ENCODE assay signal across 21 cellular contexts in the genomic region with DNA sequence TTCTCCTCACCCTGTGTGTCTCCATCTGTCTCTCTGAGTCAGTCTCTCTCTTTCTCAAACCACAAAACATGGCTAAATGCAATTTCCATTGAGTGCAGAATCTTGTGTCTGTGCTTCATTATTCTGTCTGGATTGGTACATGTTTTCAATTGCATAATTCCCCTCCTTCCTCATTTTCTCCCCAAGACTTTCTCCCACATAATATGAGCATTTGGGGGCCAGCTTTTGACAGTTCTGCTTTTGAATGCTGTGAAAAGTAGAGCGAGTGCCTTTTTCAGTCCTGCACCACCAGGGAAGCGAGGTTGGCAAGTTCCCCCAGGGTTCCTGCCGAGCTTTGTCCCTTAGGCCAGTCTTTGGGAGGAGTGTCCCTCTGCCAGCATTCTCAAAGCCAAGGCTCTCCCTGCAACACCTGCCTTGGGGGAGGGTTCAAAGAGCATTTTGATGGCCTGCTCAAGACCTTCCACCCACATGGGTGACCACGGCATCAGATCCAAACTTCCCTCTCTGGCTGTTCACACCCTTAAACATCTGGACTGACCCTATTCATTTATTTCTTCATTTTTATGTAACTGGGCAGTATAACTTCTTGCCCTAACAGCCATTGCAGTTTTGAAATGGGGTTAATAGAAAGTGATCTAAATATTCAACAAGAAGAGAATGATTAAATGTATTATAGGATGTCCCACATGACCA. TPM values are rescaled to one million over a fixed set of nuclear protein-coding genes. Genes with fewer than 3 reads are reported as not detected.
A peak's percentile ranks its signal among the peaks of the same experiment; 100 is the strongest.
DNase-seq lines count a peak whose midpoint lies in the region; ATAC-seq and TF ChIP-seq lines count a peak whose summit lies in the region.
"Had no signal": no experiment of that assay in that cellular context is flagged by ENCODE, and none has a peak within 500 bp of the region (broad histone marks: within the 10 kb centered on the region; RNA-seq: fewer than 3 reads in every experiment).

No MANE protein-coding gene starts in this region.

- TF ChIP-seq CTCF in NB4 (IDR thresholded peaks at IDR 0.05; ENCODE audit: low read depth, low read length): no peak

- peak; percentile 99 for DNase-seq in DMS 273 treated with DMSO at 0.1 percent for 48 hours (lab: John Stamatoyannopoulos, UW)
- no peak for DNase-seq in DMS 273 (lab: John Stamatoyannopoulos, UW; ENCODE audit: unreplicated experiment)
- DNase-seq in NB4 (ENCODE audit: low read depth): peak; percentile 93
- DNase-seq in fibroblast of gingiva (ENCODE audit: low read depth): peak; percentile 12
- peak; percentile 66 for DNase-seq in pons (ENCODE audit: low spot score)
- no peak for DNase-seq in SHP77 (lab: John Stamatoyannopoulos, UW)
- no peak for DNase-seq in neuronal stem cell (ENCODE audit: low spot score)
- DNase-seq: activated CD4-positive, alpha-beta T cell treated with anti-CD3 and anti-CD28 coated beads, Interleukin-2, amount 10 ng/mL, durations not matched to agents 7 days and 5 days; activated naive CD4-positive, alpha-beta T cell treated with anti-CD3 and anti-CD28 coated beads, Interleukin-2, amount 10 ng/mL, durations not matched to agents 7 days and 5 days; CD4-positive, CD25-positive, alpha-beta regulatory T cell; DMS79 treated with DMSO at 0.1 percent for 48 hours; HCEC 1CT; immature natural killer cell; mesendoderm; NCI-H187 treated with DMSO at 0.1 percent for 48 hours; NCI-H510A treated with DMSO at 0.1 percent for 48 hours; OCI-M1; SK-N-SH had no signal

- H3K4ac ChIP-seq in neuronal stem cell (ENCODE audit: low read length): no peak overlapping the region

- no peak overlapping the region for H2BK12ac ChIP-seq in neuronal stem cell (ENCODE audit: low read length)

- H2BK5ac ChIP-seq in neuronal stem cell (ENCODE audit: low read length): no peak overlapping the region

- H3K23ac ChIP-seq in neuronal stem cell (ENCODE audit: low read depth, low read length, poor library complexity): no peak overlapping the region

- peaks cover 0 to 29% (median 1%) of the 10 kb centered on the region in 3 experiments for H3K27me3 ChIP-seq in neuronal stem cell (ENCODE audit: control insufficient read depth in 3 of 3, insufficient read depth in 3 of 3, low read depth in 1 of 3, low read length in 3 of 3)

- no peak for ATAC-seq in HG02763 (IDR thresholded peaks at IDR 0.05; ENCODE audit: unreplicated experiment)

- no peak overlapping the region for H2AK5ac ChIP-seq in neuronal stem cell (ENCODE audit: low read depth, low read length)

- no CpG with 5 or more reads among the region's 4 CpGs for WGBS in neuronal stem cell (ENCODE audit: extremely low coverage in 2 of 2, insufficient read length in 2 of 2, insufficient replicate concordance in 1 of 2), 2 donors

- H3K9ac ChIP-seq in neuronal stem cell (ENCODE audit: low read depth, low read length, poor library complexity): no peak overlapping the region
- H3K9ac ChIP-seq: SK-N-SH had no signal

- TF ChIP-seq POLR2A in NB4 (IDR thresholded peaks at IDR 0.05; ENCODE audit: extremely low read depth, insufficient read length): no peak

- H2BK15ac ChIP-seq in neuronal stem cell (ENCODE audit: low read length): no peak overlapping the region

- H4K8ac ChIP-seq in neuronal stem cell (ENCODE audit: low read depth, low read length): no peak overlapping the region

- H3K18ac ChIP-seq in neuronal stem cell (ENCODE audit: low read length): no peak overlapping the region

- H3K27ac ChIP-seq in neuronal stem cell (replicated peaks; ENCODE audit: low read length): no peak overlapping the region
- H3K27ac ChIP-seq: 22Rv1, coronary artery had no signal

- H2AFZ ChIP-seq in neuronal stem cell (ENCODE audit: low read length): no peak overlapping the region

- H4K91ac ChIP-seq in neuronal stem cell (ENCODE audit: low read depth, low read length, poor library complexity): no peak overlapping the region

- H3K4me1 ChIP-seq in neuronal stem cell (ENCODE audit: control insufficient read depth in 2 of 2, insufficient read depth in 1 of 2, low read depth in 1 of 2, low read length in 2 of 2): no peaks in the 10 kb centered on the region

- H2BK120ac ChIP-seq in neuronal stem cell (ENCODE audit: low read depth, low read length): no peak overlapping the region

- H3K4me3 ChIP-seq in NB4 (ENCODE audit: low read depth, low read length) (peak overlapping the region; percentile 16), neuronal stem cell (ENCODE audit: low read length in 2 of 2) (no peak overlapping the region)
- H3K4me3 ChIP-seq: coronary artery had no signal

- H3K79me1 ChIP-seq in neuronal stem cell (ENCODE audit: low read depth, low read length): no peaks in the 10 kb centered on the region

- no peak overlapping the region for H3K4me2 ChIP-seq in neuronal stem cell (ENCODE audit: insufficient read depth, low read length, poor library complexity, severe bottlenecking)
- H3K4me2 ChIP-seq: SK-N-SH had no signal

- no peaks in the 10 kb centered on the region for H3K36me3 ChIP-seq in neuronal stem cell (replicated peaks in 1 of 2; ENCODE audit: control insufficient read depth in 2 of 2, insufficient read depth in 2 of 2, low read length in 2 of 2)

- H3K9me3 ChIP-seq in neuronal stem cell (replicated peaks in 1 of 2; ENCODE audit: control insufficient read depth in 2 of 2, insufficient read depth in 1 of 2, low read depth in 1 of 2, low read length in 2 of 2): no peaks in the 10 kb centered on the region
- H3K9me3 ChIP-seq: SK-N-SH had no signal

- no peak overlapping the region for H3K14ac ChIP-seq in neuronal stem cell (ENCODE audit: low read length)

RNA-seq across cellular contexts. Expression of a gene that starts 32.9 kb away (rescaled TPM):
- 38.4 TPM for polyA plus RNA-seq in neuronal stem cell (2013, experiment 1 of 2)
- 38.1 TPM for polyA plus RNA-seq in neuronal stem cell (2013, experiment 2 of 2)

Comparison
In these comparisons a context has a peak if more than half of its experiments do, and no peak if none do; other contexts are left out.
1. DNase-seq: peak in DMS 273 treated with DMSO at 0.1 percent for 48 hours (single experiment), NB4 (single experiment), fibroblast of gingiva (single experiment) and pons (single experiment); none in DMS 273 (single experiment), SHP77 (0 of 2) and neuronal stem cell (single experiment).